ENCODE assay signal across 12 cellular contexts in genomic region chr12:96208346-96208745, GRCh38. TPM values are rescaled to one million over a fixed set of nuclear protein-coding genes. Genes with fewer than 3 reads are reported as not detected.
DNase-seq lines count a peak whose midpoint lies in the region; ATAC-seq and TF ChIP-seq lines count a peak whose summit lies in the region.
"Had no signal": no experiment of that assay in that cellular context is flagged by ENCODE, and none has a peak within 500 bp of the region (broad histone marks: within the 10 kb centered on the region; RNA-seq: fewer than 3 reads in every experiment).

No MANE protein-coding gene starts in this region.

- H4K91ac ChIP-seq in H9 (ENCODE audit: insufficient read length, low read depth, low read length), result no peak overlapping the region

- H2AK5ac ChIP-seq in H9 (ENCODE audit: insufficient read length, low read length), result no peak overlapping the region

- WGBS in H9 (ENCODE audit: extremely low coverage, insufficient read length, low lambda C conversion rate), result no CpG with 5 or more reads among the region's 2 CpGs

- H2BK5ac ChIP-seq in H9 (ENCODE audit: insufficient read length, low read length), result no peak overlapping the region

- H3K14ac ChIP-seq in H9 (ENCODE audit: insufficient read depth, low read length), result no peak overlapping the region; the same call in 1 of the 2 replicates

- H2AFZ ChIP-seq in H9 (ENCODE audit: low read length), result no peak overlapping the region

- peaks cover 29% of the 10 kb centered on the region for H3K36me3 Mint-ChIP-seq in activated naive CD8-positive, alpha-beta T cell treated with anti-CD3 and anti-CD28 coated beads, Interleukin-2, amount 10 ng/mL, durations not matched to agents 7 days and 5 days
- H3K36me3 Mint-ChIP-seq in H9 (ENCODE audit: insufficient read depth in 1 of 3, low read depth in 3 of 3), result no peaks in the 10 kb centered on the region; a peak in 1 of 7 replicates
- H3K36me3 Mint-ChIP-seq: brain had no signal

- no peaks in the 10 kb centered on the region for H3K27me3 Mint-ChIP-seq in activated naive CD8-positive, alpha-beta T cell treated with anti-CD3 and anti-CD28 coated beads, Interleukin-2, amount 10 ng/mL, durations not matched to agents 7 days and 5 days
- no peaks in the 10 kb centered on the region for H3K27me3 Mint-ChIP-seq in H9 (ENCODE audit: low read depth)

- H2BK120ac ChIP-seq in H9 (ENCODE audit: low read depth, low read length, poor library complexity, severe bottlenecking), result no peak overlapping the region

- no peak overlapping the region for H3K4me2 ChIP-seq in H9 (ENCODE audit: insufficient read depth, insufficient read length, low read length)

- H3K9ac ChIP-seq in H9 (ENCODE audit: extremely low read depth, insufficient read length, low read length), result no peak overlapping the region

- H3K4me1 Mint-ChIP-seq in activated naive CD8-positive, alpha-beta T cell treated with anti-CD3 and anti-CD28 coated beads, Interleukin-2, amount 10 ng/mL, durations not matched to agents 7 days and 5 days, result peaks cover 67% of the 10 kb centered on the region
- H3K4me1 Mint-ChIP-seq in H9, result peaks cover 18 to 31% of the 10 kb centered on the region in 2 experiments

- no peaks in the 10 kb centered on the region for H3K36me3 ChIP-seq in uterus

- intact Hi-C loops in left cardiac atrium (cut with DNase I) (no loop called here), left ventricle myocardium superior (cut with micrococcal nuclease) (no loop called here), uterus (cut with DNase I; ENCODE audit: low total_unique reads) (no loop called here)

- peak overlapping the region; percentile 59 to 72 for H3K27ac ChIP-seq in uterus
- H3K27ac ChIP-seq in H9 (ENCODE audit: insufficient read length, low read depth, low read length), result no peak overlapping the region
- H3K27ac ChIP-seq: testis had no signal

- H3K9me3 ChIP-seq in uterus (no peaks in the 10 kb centered on the region), H9 (ENCODE audit: control insufficient read depth, low read depth, low read length) (no peaks in the 10 kb centered on the region)
- H3K9me3 ChIP-seq: testis had no signal

- no peak overlapping the region for H2BK15ac ChIP-seq in H9 (ENCODE audit: low read depth, low read length)

- H4K5ac ChIP-seq in H9 (ENCODE audit: insufficient read length, low read depth, low read length), result no peak overlapping the region

- H3K27ac Mint-ChIP-seq in activated naive CD8-positive, alpha-beta T cell treated with anti-CD3 and anti-CD28 coated beads, Interleukin-2, amount 10 ng/mL, durations not matched to agents 7 days and 5 days, result no peak overlapping the region
- H3K27ac Mint-ChIP-seq in H9, result no peak overlapping the region; a peak in 2 of 7 replicates

- H3K27me3 ChIP-seq in uterus (no peaks in the 10 kb centered on the region), H9 (ENCODE audit: insufficient read depth, low read length) (no peaks in the 10 kb centered on the region)
- H3K27me3 ChIP-seq: testis had no signal

- no peaks in the 10 kb centered on the region for H3K79me2 ChIP-seq in H9 (ENCODE audit: insufficient read depth, low read length)

- no peak overlapping the region for H2BK12ac ChIP-seq in H9 (ENCODE audit: insufficient read length, low read depth, low read length)

- no peaks in the 10 kb centered on the region for H3K23me2 ChIP-seq in H9 (ENCODE audit: insufficient read length, low read depth, low read length, poor library complexity, severe bottlenecking)

- H3K23ac ChIP-seq in H9 (ENCODE audit: insufficient read length, low read depth, low read length), result no peak overlapping the region

- POLR2A ChIA-PET in activated naive CD8-positive, alpha-beta T cell treated with anti-CD3 and anti-CD28 coated beads, Interleukin-2, amount 10 ng/mL, durations not matched to agents 7 days and 5 days (lab: Charles Lee), result no interaction called here

- H4K8ac ChIP-seq in H9 (replicated peaks; ENCODE audit: insufficient read length, low read depth, low read length), result no peak overlapping the region

- no peak overlapping the region for H3K18ac ChIP-seq in H9 (ENCODE audit: insufficient read length, low read depth, low read length)

- no peak overlapping the region for H2BK20ac ChIP-seq in H9 (ENCODE audit: low read depth, low read length, poor library complexity, severe bottlenecking)

- no peaks in the 10 kb centered on the region for H3K79me1 ChIP-seq in H9 (ENCODE audit: insufficient read depth, low read depth, low read length, poor library complexity, severe bottlenecking)

- no peak overlapping the region for H3T11ph ChIP-seq in H9 (ENCODE audit: low read length)

- H3K4me1 ChIP-seq in uterus (no peaks in the 10 kb centered on the region), H9 (ENCODE audit: insufficient read depth, low read length) (peaks cover 6% of the 10 kb centered on the region; the same call in 1 of the 2 replicates)

- H3K4me3 ChIP-seq in uterus, result no peak overlapping the region
- H3K4me3 ChIP-seq: testis had no signal

- ATAC-seq in left cardiac atrium, result peak; percentile 16 to 23
- ATAC-seq in left ventricle myocardium superior, result no peak
- ATAC-seq in activated naive CD8-positive, alpha-beta T cell treated with anti-CD3 and anti-CD28 coated beads, Interleukin-2, amount 10 ng/mL, durations not matched to agents 7 days and 5 days (ENCODE audit: low read depth), result no peak
- no peak for ATAC-seq in GM19023 (IDR thresholded peaks at IDR 0.05; ENCODE audit: unreplicated experiment)

- no peak overlapping the region for H3K56ac ChIP-seq in H9 (ENCODE audit: insufficient read length, low read depth, low read length)

- DNase-seq in left cardiac atrium, result no peak
- no peak for DNase-seq in left ventricle myocardium superior
- no peak for DNase-seq in activated naive CD8-positive, alpha-beta T cell treated with anti-CD3 and anti-CD28 coated beads, Interleukin-2, amount 10 ng/mL, durations not matched to agents 7 days and 5 days
- DNase-seq in hepatic stellate cell (ENCODE audit: low spot score), result peak; percentile 61
- no peak for DNase-seq in uterus
- DNase-seq in H9, result no peak
- DNase-seq in dedifferentiated amniotic fluid mesenchymal stem cell (ENCODE audit: extremely low spot score), result no peak
- DNase-seq: NCI-H2029 treated with DMSO at 0.1 percent for 48 hours, small intestine, testis had no signal

- no peak for TF ChIP-seq POLR2A in uterus (IDR thresholded peaks at IDR 0.05)

- H4K20me1 ChIP-seq in H9 (ENCODE audit: control insufficient read depth, insufficient read depth, insufficient read length), result no peaks in the 10 kb centered on the region

- no peak overlapping the region for H3K4ac ChIP-seq in H9 (ENCODE audit: low read depth, low read length)

- peak overlapping the region; percentile 59 for H3K4me3 Mint-ChIP-seq in activated naive CD8-positive, alpha-beta T cell treated with anti-CD3 and anti-CD28 coated beads, Interleukin-2, amount 10 ng/mL, durations not matched to agents 7 days and 5 days
- H3K4me3 Mint-ChIP-seq in H9, result no peak overlapping the region; a peak in 1 of 5 replicates
- H3K4me3 Mint-ChIP-seq: brain had no signal

- peaks cover 1% of the 10 kb centered on the region for H3K9me3 Mint-ChIP-seq in activated naive CD8-positive, alpha-beta T cell treated with anti-CD3 and anti-CD28 coated beads, Interleukin-2, amount 10 ng/mL, durations not matched to agents 7 days and 5 days
- no peaks in the 10 kb centered on the region for H3K9me3 Mint-ChIP-seq in H9

- TF ChIP-seq CTCF in uterus (IDR thresholded peaks at IDR 0.05) (no peak), H9 (conservative IDR thresholded peaks at IDR 0.05) (no peak)

RNA-seq across cellular contexts. Expression of gene ELK3, which starts 14.2 kb away (rescaled TPM):
- 10 to 100 TPM; 18.4 to 28.7 TPM for total RNA-seq in left cardiac atrium
- 21.1 TPM for total RNA-seq in left ventricle myocardium superior
- total RNA-seq in activated naive CD8-positive, alpha-beta T cell treated with anti-CD3 and anti-CD28 coated beads, Interleukin-2, amount 10 ng/mL, durations not matched to agents 7 days and 5 days, result 10 to 100 TPM; 19.1 to 19.4 TPM
- total RNA-seq in uterus, result 10 to 100 TPM; 36.8 to 81.1 (median 44.9) TPM
- 9.4 and 10.1 TPM in 2 replicates for total RNA-seq in H9 (2021)

Comparison
In these comparisons a context has a peak if more than half of its experiments do, and no peak if none do; other contexts are left out.
1. ATAC-seq: peak in left cardiac atrium (2 of 2); none in left ventricle myocardium superior (single experiment), activated naive CD8-positive, alpha-beta T cell treated with anti-CD3 and anti-CD28 coated beads, Interleukin-2, amount 10 ng/mL, durations not matched to agents 7 days and 5 days (single experiment) and GM19023 (single experiment).